8 cellular contexts compared by ENCODE assay signal in genomic region chr4:39515669-39516401, GRCh38. TPM values are rescaled to one million over a fixed set of nuclear protein-coding genes. Genes with fewer than 3 reads are reported as not detected.
DNase-seq lines count a peak whose midpoint lies in the region; ATAC-seq, FAIRE-seq and TF ChIP-seq lines count a peak whose summit lies in the region.
"Not testable (repeated sequence)": the region's sequence is repeated elsewhere in the genome, so short reads cannot be mapped to it uniquely, and the experiment has no call there.

No MANE protein-coding gene starts in this region.

- H2AFZ ChIP-seq in GM23248; PC-3 (ENCODE audit: low read length); astrocyte (ENCODE audit: low read depth, low read length); osteoblast (ENCODE audit: low read length): not testable (repeated sequence)

- CTCF ChIA-PET in A549 (lab: Yijun Ruan, JAX), result interaction anchor here (1.5 to 1.6 kb wide), 2 partner anchors 10 to 76 kb away, joined by 4 to 5 read pairs; no protein-coding TSS in a partner anchor
- CTCF ChIA-PET in PC-3 (lab: Charles Lee), result not testable (repeated sequence)

- not testable (repeated sequence) for TF ChIP-seq RAD21 in A549 (conservative IDR thresholded peaks at IDR 0.05 in 1 of 2, IDR thresholded peaks at IDR 0.05 in 1 of 2)

- H3K9ac ChIP-seq in GM23248; astrocyte (ENCODE audit: low read length); colonic mucosa (ENCODE audit: low read depth in 2 of 2, low read length in 2 of 2): not testable (repeated sequence)
- peak overlapping the region; percentile 67 for H3K9ac ChIP-seq in PC-3 (ENCODE audit: low read length)

- not testable (repeated sequence) for TF ChIP-seq POLR2A in A549 (IDR thresholded peaks at IDR 0.05; ENCODE audit: low read length); stomach (IDR thresholded peaks at IDR 0.05)

- peaks cover 19% of the 10 kb centered on the region; the same call in 1 of the 2 replicates for H3F3A ChIP-seq in GM23248 (ENCODE audit: insufficient read depth)
- H3F3A ChIP-seq in PC-3 (ENCODE audit: low read length, unreplicated experiment), result not testable (repeated sequence)

- DNase-seq in A549 (ENCODE audit: low read depth in 1 of 2, low spot score in 1 of 2), result peak in 1 of 2 experiments; percentile 67
- not testable (repeated sequence) for DNase-seq in GM23248; PC-3; astrocyte (ENCODE audit: low read depth); colonic mucosa; left lung; osteoblast (ENCODE audit: insufficient read length, low spot score, missing footprints); stomach

- not testable (repeated sequence) for TF ChIP-seq CTCF in A549 (IDR thresholded peaks at IDR 0.05); PC-3 (conservative IDR thresholded peaks at IDR 0.05; ENCODE audit: low read depth, low read length); astrocyte (IDR thresholded peaks at IDR 0.05; ENCODE audit: insufficient read depth, low read depth, low read length); colonic mucosa (IDR thresholded peaks at IDR 0.05); left lung (IDR thresholded peaks at IDR 0.05); osteoblast (IDR thresholded peaks at IDR 0.05; ENCODE audit: extremely low read depth, low read depth, low read length); stomach (IDR thresholded peaks at IDR 0.05)

- not testable (repeated sequence) for H3K27me3 ChIP-seq in GM23248 (replicated peaks; ENCODE audit: insufficient read depth); PC-3 (ENCODE audit: low read length); astrocyte (ENCODE audit: insufficient read depth, low read length); colonic mucosa; left lung; osteoblast (ENCODE audit: insufficient read depth, low read length); stomach

- intact Hi-C loops in PC-3 (cut with micrococcal nuclease); colonic mucosa (cut with DNase I); left lung (cut with DNase I); stomach (cut with DNase I; ENCODE audit: low total_unique reads): not testable (repeated sequence)

- H3K27ac Mint-ChIP-seq in astrocyte (ENCODE audit: unreplicated experiment), result peak overlapping the region; percentile 18

- peaks cover 11% of the 10 kb centered on the region for H3K36me3 Mint-ChIP-seq in astrocyte (ENCODE audit: low read depth, unreplicated experiment)

- H3K9me3 Mint-ChIP-seq in astrocyte (ENCODE audit: unreplicated experiment), result not testable (repeated sequence)

- not testable (repeated sequence) for H3K9me2 ChIP-seq in GM23248 (ENCODE audit: insufficient read depth); PC-3 (replicated peaks; ENCODE audit: low read length)

- not testable (repeated sequence) for H3K9me3 ChIP-seq in A549; GM23248 (ENCODE audit: low read depth); PC-3 (ENCODE audit: low read length); astrocyte (ENCODE audit: insufficient read depth, low read depth, low read length); colonic mucosa; left lung; osteoblast (ENCODE audit: low read depth, low read length); stomach

- not testable (repeated sequence) for TF ChIP-seq EP300 in A549 (IDR thresholded peaks at IDR 0.05); stomach (IDR thresholded peaks at IDR 0.05)

- POLR2A ChIA-PET in A549 (lab: Yijun Ruan, JAX), result interaction anchor here (1.4 to 3.5 kb wide), 2 partner anchors 10 to 13 kb away, joined by 4 to 35 read pairs; partner anchors contain the start of gene UGDH
- POLR2A ChIA-PET in PC-3 (lab: Charles Lee; ENCODE audit: unreplicated experiment), result not testable (repeated sequence)

- in situ Hi-C loops in GM23248 (cut with MboI), result not testable (repeated sequence)

- H3K27ac ChIP-seq in A549 (peak overlapping the region; percentile 98 to 99), GM23248 (peak overlapping the region; percentile 69), PC-3 (ENCODE audit: low read length) (peak overlapping the region; percentile 95), astrocyte (ENCODE audit: low read depth, low read length) (peak overlapping the region; percentile 38), colonic mucosa (peak overlapping the region; percentile 37), left lung (peak overlapping the region; percentile 17 to 31), osteoblast (ENCODE audit: low read depth, low read length) (peak overlapping the region; percentile 87), stomach (peak overlapping the region in 4 of 5 donors; percentile 60 to 88 (median 64))

- H3K27me3 Mint-ChIP-seq in astrocyte (ENCODE audit: low read depth, unreplicated experiment), result not testable (repeated sequence)

- H3K36me3 ChIP-seq in GM23248 (ENCODE audit: low read depth) (peaks cover 69% of the 10 kb centered on the region), PC-3 (ENCODE audit: low read depth, low read length) (peaks cover 25% of the 10 kb centered on the region), astrocyte (ENCODE audit: insufficient read depth, low read length) (peaks cover 48% of the 10 kb centered on the region), left lung (peaks cover 0 to 78% of the 10 kb centered on the region in 2 donors), osteoblast (ENCODE audit: insufficient read depth, low read length) (peaks cover 86% of the 10 kb centered on the region), stomach (peaks cover 23 to 82% (median 75%) of the 10 kb centered on the region in 4 donors)
- not testable (repeated sequence) for H3K36me3 ChIP-seq in colonic mucosa

- not testable (repeated sequence) for H3K4me3 Mint-ChIP-seq in astrocyte (ENCODE audit: unreplicated experiment)

- BruUV-seq in PC-3 (replicated peaks; lab: Mats Ljungman, UMichigan), result not testable (repeated sequence)

- not testable (repeated sequence) for FAIRE-seq in A549 (lab: Jason Lieb, UNC); astrocyte (lab: Jason Lieb, UNC)

- peak in 1 of 2 experiments; percentile 42; a peak in 3 of 6 replicates for ATAC-seq in A549
- not testable (repeated sequence) for ATAC-seq in PC-3, left lung

- H3K4me2 ChIP-seq in A549 (peak overlapping the region; percentile 50), PC-3 (ENCODE audit: low read length) (peak overlapping the region; percentile 39; the same call in 1 of the 2 replicates)
- not testable (repeated sequence) for H3K4me2 ChIP-seq in GM23248 (ENCODE audit: unreplicated experiment); astrocyte (ENCODE audit: low read length); osteoblast (ENCODE audit: insufficient read depth, low read length)

- H3K4me3 ChIP-seq in A549, result peak overlapping the region; percentile 3; the same call in 1 of the 3 replicates
- not testable (repeated sequence) for H3K4me3 ChIP-seq in GM23248; PC-3 (ENCODE audit: low read length); astrocyte (ENCODE audit: insufficient read depth, low read depth, low read length); colonic mucosa; left lung; osteoblast (ENCODE audit: insufficient read depth, low read length); stomach

- peaks cover 83% of the 10 kb centered on the region for H3K4me1 ChIP-seq in A549
- peaks cover 11% of the 10 kb centered on the region for H3K4me1 ChIP-seq in GM23248 (ENCODE audit: insufficient read depth)
- peaks cover 21% of the 10 kb centered on the region for H3K4me1 ChIP-seq in PC-3 (ENCODE audit: insufficient read depth, low read length)
- not testable (repeated sequence) for H3K4me1 ChIP-seq in astrocyte (ENCODE audit: insufficient read depth, low read length); colonic mucosa; left lung
- H3K4me1 ChIP-seq in osteoblast (ENCODE audit: insufficient read depth, low read length), result peaks cover 14% of the 10 kb centered on the region
- peaks cover 6 to 11% (median 7%) of the 10 kb centered on the region in 4 donors for H3K4me1 ChIP-seq in stomach

- H4K20me1 ChIP-seq in GM23248 (ENCODE audit: insufficient read depth); PC-3 (ENCODE audit: low read length); osteoblast (ENCODE audit: insufficient read depth, low read length): not testable (repeated sequence)
- peaks cover 38% of the 10 kb centered on the region for H4K20me1 ChIP-seq in astrocyte (ENCODE audit: insufficient read depth, low read length)

- H3K79me2 ChIP-seq in GM23248 (ENCODE audit: insufficient read depth) (peaks cover 100% of the 10 kb centered on the region), PC-3 (ENCODE audit: low read length) (peaks cover 30% of the 10 kb centered on the region), astrocyte (ENCODE audit: insufficient read depth, low read length) (peaks cover 86% of the 10 kb centered on the region), osteoblast (ENCODE audit: insufficient read depth, low read length) (peaks cover 85% of the 10 kb centered on the region)

- not testable (repeated sequence) for H3K4me1 Mint-ChIP-seq in astrocyte (ENCODE audit: low read depth, unreplicated experiment)

- 11% methylated on average over 14 of the region's 14 CpGs for WGBS in A549 (ENCODE audit: missing lambda C conversion rate)
- 98% methylated on average over 14 of the region's 14 CpGs for WGBS in GM23248 (ENCODE audit: low coverage in 1 of 2, low lambda C conversion rate in 2 of 2, missing lambda C conversion rate in 2 of 2), 2 experiments
- 93 to 96% (median 95%) methylated on average over 14 of the region's 14 CpGs for WGBS in stomach, 5 donors

RNA-seq across cellular contexts. Expression of gene UGDH, which starts 11.4 kb away (rescaled TPM):
- polyA plus RNA-seq in A549 (2011; rRNA removed), result 417 and 610 TPM in 2 replicates
- 219 and 276 TPM in 2 replicates for polyA plus RNA-seq in A549 (2012; cell fraction: cytosol; rRNA removed)
- polyA plus RNA-seq in A549 (2012; cell fraction: nucleus; rRNA removed), result 133 and 438 TPM in 2 replicates
- 597 to 691 TPM (median 679 TPM) in 3 replicates for polyA plus RNA-seq in A549 (2017; fragmentation: RNase III; extraction: RNeasy Plus Mini Kit Qiagen cat#74134 plus additional on column Dnase treatment)
- 250 and 294 TPM in 2 replicates for polyA minus RNA-seq in A549 (2011; rRNA and poly(A)+ RNA removed)
- 197 and 263 TPM in 2 replicates for total RNA-seq in GM23248 (2014; rRNA removed; shearing (Covaris generic))
- polyA plus RNA-seq in GM23248 (2016; fragmentation: Nextera tagmentation; extraction: Ambion mirVana), result 140 and 154 TPM in 2 replicates
- 50.0 and 53.4 TPM in 2 replicates for total RNA-seq in PC-3 (2014; rRNA removed)
- 111 and 114 TPM in 2 replicates for total RNA-seq in astrocyte
- 100 to 1,000 TPM; 265 to 328 TPM for total RNA-seq in colonic mucosa
- total RNA-seq in left lung, result 100 to 1,000 TPM in 1 of 2 donors, 10 to 100 TPM in 1; 62.8 to 104 TPM
- total RNA-seq in osteoblast, result 242 and 277 TPM in 2 replicates
- total RNA-seq in stomach, result 100 to 1,000 TPM in 2 of 5 donors, 10 to 100 TPM in 3; 26.3 to 161 (median 95.0) TPM
- polyA plus RNA-seq in stomach, result 10 to 100 TPM; 14.6 to 30.2 (median 24.2) TPM

RNA-seq across cellular contexts. Expression of gene LIAS, which starts 57.0 kb away (rescaled TPM):
- polyA plus RNA-seq in A549 (2011; rRNA removed) (16.0 and 22.3 TPM in 2 replicates), A549 (2017; fragmentation: RNase III; extraction: RNeasy Plus Mini Kit Qiagen cat#74134 plus additional on column Dnase treatment) (11.3 to 14.5 TPM (median 12.9 TPM) in 3 replicates), GM23248 (2016; fragmentation: Nextera tagmentation; extraction: Ambion mirVana) (5.6 and 6.8 TPM in 2 replicates), stomach (10 to 100 TPM; 10.4 to 31.9 (median 21.2) TPM)
- 7.5 and 8.6 TPM in 2 replicates for polyA plus RNA-seq in A549 (2012; cell fraction: cytosol; rRNA removed)
- 3.2 and 4.7 TPM in 2 replicates for polyA plus RNA-seq in A549 (2012; cell fraction: nucleus; rRNA removed)
- 4.0 and 4.7 TPM in 2 replicates for polyA minus RNA-seq in A549 (2011; rRNA and poly(A)+ RNA removed)
- total RNA-seq in GM23248 (2014; rRNA removed; shearing (Covaris generic)), result 5.7 and 15.7 TPM in 2 replicates
- total RNA-seq in PC-3 (2014; rRNA removed) (6.6 and 8.3 TPM in 2 replicates), astrocyte (9.6 and 11.0 TPM in 2 replicates), colonic mucosa (10 to 100 TPM; 21.1 to 28.3 TPM), left lung (10 to 100 TPM in 1 of 2 donors, 1 to 10 TPM in 1; 9.6 to 11.0 TPM), osteoblast (8.7 and 11.2 TPM in 2 replicates), stomach (10 to 100 TPM; 12.3 to 36.2 (median 16.1) TPM)

RNA-seq across cellular contexts. Expression of gene RPL9, which starts 57.1 kb away (rescaled TPM):
- polyA plus RNA-seq in A549 (2011; rRNA removed) (897 and 1,263 TPM in 2 replicates), A549 (2017; fragmentation: RNase III; extraction: RNeasy Plus Mini Kit Qiagen cat#74134 plus additional on column Dnase treatment) (785 to 851 TPM (median 786 TPM) in 3 replicates), GM23248 (2016; fragmentation: Nextera tagmentation; extraction: Ambion mirVana) (588 and 627 TPM in 2 replicates), stomach (1,000 to 10,000 TPM; 2,170 to 4,250 (median 2,805) TPM)
- polyA plus RNA-seq in A549 (2012; cell fraction: cytosol; rRNA removed), result 450 and 468 TPM in 2 replicates
- polyA plus RNA-seq in A549 (2012; cell fraction: nucleus; rRNA removed), result 128 and 270 TPM in 2 replicates
- polyA minus RNA-seq in A549 (2011; rRNA and poly(A)+ RNA removed), result 64.6 and 84.5 TPM in 2 replicates
- total RNA-seq in GM23248 (2014; rRNA removed; shearing (Covaris generic)), result 3,138 and 3,826 TPM in 2 replicates
- total RNA-seq in PC-3 (2014; rRNA removed) (1,291 and 1,298 TPM in 2 replicates), astrocyte (963 and 1,047 TPM in 2 replicates), colonic mucosa (1,000 to 10,000 TPM; 1,123 to 1,383 TPM), left lung (1,000 to 10,000 TPM in 1 of 2 donors, 100 to 1,000 TPM in 1; 974 to 1,439 TPM), osteoblast (1,561 and 1,800 TPM in 2 replicates), stomach (1,000 to 10,000 TPM in 4 of 5 donors, 100 to 1,000 TPM in 1; 964 to 4,990 (median 2,883) TPM)

Comparison
In these comparisons a context has a peak if more than half of its experiments do, and no peak if none do; other contexts are left out.
1. H3K27ac ChIP-seq: peak in every context shown above with its lines; median percentile 98 in A549; 95 in PC-3; 87 in osteoblast; 69 in GM23248; 64 in stomach; 38 in astrocyte; 37 in colonic mucosa; 24 in left lung.